ENCODE assay signal across 34 cellular contexts in the genomic region with DNA sequence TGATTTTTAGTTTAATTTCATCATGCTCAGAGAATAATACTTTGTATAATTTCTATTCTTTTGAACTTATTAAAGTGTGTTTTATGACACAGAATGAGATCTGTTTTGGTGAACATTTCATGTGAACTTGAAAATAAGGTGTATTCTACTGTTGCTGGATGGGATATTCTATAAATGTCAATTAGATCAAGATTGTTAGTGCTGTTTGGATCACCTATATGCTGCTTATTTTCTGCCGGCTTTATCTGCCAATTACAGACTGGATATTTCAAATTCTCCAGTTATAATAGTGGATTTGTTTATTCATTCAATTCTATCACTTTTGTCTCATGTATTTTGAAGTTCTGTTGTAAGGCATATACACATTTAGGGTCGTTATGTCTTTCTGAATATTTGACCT.
"Had no signal": no experiment of that assay in that cellular context is flagged by ENCODE, and none has a peak within 500 bp of the region (broad histone marks: within the 10 kb centered on the region; RNA-seq: fewer than 3 reads in every experiment).

No MANE protein-coding gene starts in this region.

- DNase-seq: Karpas-422, Kasumi-1, MG63, MM.1S, MV-4-11, NCI-H1048, NCI-H1092, NCI-H1092 treated with DMSO at 0.1 percent for 48 hours, NCI-H1105, NCI-H1105 treated with DMSO at 0.1 percent for 48 hours, NCI-H1417, NCI-H1417 treated with DMSO at 0.1 percent for 48 hours, NCI-H1436, NCI-H1436 treated with DMSO at 0.1 percent for 48 hours, NCI-H146, NCI-H1694, NCI-H1694 treated with DMSO at 0.1 percent for 48 hours, NCI-H187, NCI-H187 treated with DMSO at 0.1 percent for 48 hours, NCI-H1930, NCI-H2029, NCI-H2029 treated with DMSO at 0.1 percent for 48 hours, NCI-H2081, NCI-H2081 treated with DMSO at 0.1 percent for 48 hours, NCI-H2107, NCI-H2171, NCI-H2171 treated with DMSO at 0.1 percent for 48 hours, NCI-H2227 treated with DMSO at 0.1 percent for 48 hours, NCI-H226, NCI-H345, NCI-H446, NCI-H446 treated with DMSO at 0.1 percent for 48 hours, NCI-H510A had no signal

- H3K9ac ChIP-seq: KMS-11 had no signal

- H3K4me2 ChIP-seq: KMS-11 had no signal

- H3K27me3 ChIP-seq: MG63 had no signal

- H3K4me3 ChIP-seq: MG63 had no signal

- H3K27ac ChIP-seq: KMS-11 had no signal

- H3K36me3 ChIP-seq: MG63 had no signal
